ENCODE assay signal across 7 cellular contexts in genomic region chr1:202520129-202520856, GRCh38.
DNase-seq lines count a peak whose midpoint lies in the region; ATAC-seq, FAIRE-seq and TF ChIP-seq lines count a peak whose summit lies in the region.
"Not testable (repeated sequence)": the region's sequence is repeated elsewhere in the genome, so short reads cannot be mapped to it uniquely, and the experiment has no call there.

No MANE protein-coding gene starts in this region.

- DNase-seq in MM.1S, result peak; percentile 17
- DNase-seq in astrocyte of the spinal cord (ENCODE audit: low read depth, low spot score), result peak; percentile 33
- not testable (repeated sequence) for DNase-seq in esophagus muscularis mucosa (ENCODE audit: extremely low spot score); left cardiac atrium; pancreas; testis

- peaks cover 23% of the 10 kb centered on the region for H3K4me1 ChIP-seq in MM.1S (ENCODE audit: low read length)
- H3K4me1 ChIP-seq in esophagus muscularis mucosa, result peaks cover 24 to 58% (median 47%) of the 10 kb centered on the region in 4 donors
- peaks cover 0 to 12% (median 2%) of the 10 kb centered on the region in 4 donors for H3K4me1 ChIP-seq in liver (ENCODE audit: control insufficient read depth in 4 of 4, insufficient read depth in 4 of 4, low read length in 3 of 4)
- not testable (repeated sequence) for H3K4me1 ChIP-seq in pancreas
- H3K4me1 ChIP-seq in testis, result peaks cover 20% of the 10 kb centered on the region

- H3K9me3 ChIP-seq in MM.1S (replicated peaks; ENCODE audit: insufficient read depth, low read length); esophagus muscularis mucosa; liver (ENCODE audit: control insufficient read depth in 4 of 4, low read length in 3 of 4); pancreas; testis: not testable (repeated sequence)

- ATAC-seq in left cardiac atrium (peak; percentile 59 to 76), pancreas (peak in 3 of 4 donors; percentile 59 to 91 (median 87))

- in situ Hi-C loops in astrocyte of the spinal cord (cut with HindIII; ENCODE audit: low sequenced_read_pairs), result not testable (repeated sequence)

- H3K36me3 ChIP-seq in MM.1S (replicated peaks; ENCODE audit: insufficient read depth, low read length); esophagus muscularis mucosa; liver (ENCODE audit: control insufficient read depth in 4 of 4, insufficient read depth in 3 of 4, low read depth in 1 of 4, low read length in 3 of 4); pancreas; testis (ENCODE audit: low read depth, missing control alignments): not testable (repeated sequence)

- intact Hi-C loops in esophagus muscularis mucosa (cut with DNase I); left cardiac atrium (cut with DNase I); pancreas (cut with DNase I); testis (cut with DNase I; ENCODE audit: low total_unique reads): not testable (repeated sequence)

- H3F3A ChIP-seq in MM.1S (ENCODE audit: insufficient read depth, low read length), result not testable (repeated sequence)

- TF ChIP-seq POLR2A in esophagus muscularis mucosa (IDR thresholded peaks at IDR 0.05; ENCODE audit: low read depth); testis (IDR thresholded peaks at IDR 0.05): not testable (repeated sequence)

- H3K4me2 ChIP-seq in MM.1S (ENCODE audit: low read depth, low read length), result peak overlapping the region; percentile 42; the same call in 1 of the 2 replicates

- not testable (repeated sequence) for H3K4me3 ChIP-seq in MM.1S (ENCODE audit: low read length); astrocyte of the spinal cord (ENCODE audit: low read depth, low read length); esophagus muscularis mucosa; liver (ENCODE audit: low read depth in 1 of 3, low read length in 3 of 3); pancreas; testis

- not testable (repeated sequence) for H3K9me2 ChIP-seq in MM.1S (replicated peaks; ENCODE audit: insufficient read depth, low read length)

- not testable (repeated sequence) for H4K20me1 ChIP-seq in MM.1S (ENCODE audit: insufficient read depth, low read length)

- H2AFZ ChIP-seq in MM.1S (ENCODE audit: low read length), result not testable (repeated sequence)

- H3K27me3 ChIP-seq in MM.1S (replicated peaks; ENCODE audit: insufficient read depth, low read length); esophagus muscularis mucosa; liver (ENCODE audit: control insufficient read depth in 4 of 4, insufficient read depth in 4 of 4, low read length in 3 of 4); pancreas; testis: not testable (repeated sequence)

- H3K79me2 ChIP-seq in MM.1S (ENCODE audit: low read length), result not testable (repeated sequence)

- TF ChIP-seq RAD21 in liver (IDR thresholded peaks at IDR 0.05), result not testable (repeated sequence)

- TF ChIP-seq EP300 in esophagus muscularis mucosa (IDR thresholded peaks at IDR 0.05), result not testable (repeated sequence)

- TF ChIP-seq CTCF in MM.1S (IDR thresholded peaks at IDR 0.05; ENCODE audit: low read length); astrocyte of the spinal cord (IDR thresholded peaks at IDR 0.05; ENCODE audit: low read depth, low read length); esophagus muscularis mucosa (IDR thresholded peaks at IDR 0.05); liver (IDR thresholded peaks at IDR 0.05; ENCODE audit: low read depth, low read length, missing input control); pancreas (IDR thresholded peaks at IDR 0.05); testis (IDR thresholded peaks at IDR 0.05): not testable (repeated sequence)

- peak overlapping the region; percentile 3; the same call in 1 of the 2 replicates for H3K27ac ChIP-seq in MM.1S (ENCODE audit: low read length)
- H3K27ac ChIP-seq in esophagus muscularis mucosa (replicated peaks in 1 of 4), result peak overlapping the region; percentile 71 to 79 (median 73)
- peak overlapping the region; percentile 46 to 66 for H3K27ac ChIP-seq in liver (ENCODE audit: low read depth in 1 of 2, low read length in 2 of 2)
- H3K27ac ChIP-seq in pancreas, result peak overlapping the region in 2 of 4 donors; percentile 63 to 68
- H3K27ac ChIP-seq in testis, result peak overlapping the region; percentile 18 to 33

- not testable (repeated sequence) for H3K9ac ChIP-seq in MM.1S (ENCODE audit: low read length); liver (ENCODE audit: low read depth in 1 of 2, low read length in 2 of 2)

- FAIRE-seq in pancreas (lab: Jason Lieb, UNC), result peak; percentile 34

TF ChIP-seq in liver, 16 proteins besides CTCF, POLR2A, EP300 and RAD21:
- peak; percentile 4 to 5 for TF ChIP-seq HNF4A (conservative IDR thresholded peaks at IDR 0.05)
TF ChIP-seq in liver: peak in this region for 1; not testable (repeated sequence) for 15.
